In the genomic region with DNA sequence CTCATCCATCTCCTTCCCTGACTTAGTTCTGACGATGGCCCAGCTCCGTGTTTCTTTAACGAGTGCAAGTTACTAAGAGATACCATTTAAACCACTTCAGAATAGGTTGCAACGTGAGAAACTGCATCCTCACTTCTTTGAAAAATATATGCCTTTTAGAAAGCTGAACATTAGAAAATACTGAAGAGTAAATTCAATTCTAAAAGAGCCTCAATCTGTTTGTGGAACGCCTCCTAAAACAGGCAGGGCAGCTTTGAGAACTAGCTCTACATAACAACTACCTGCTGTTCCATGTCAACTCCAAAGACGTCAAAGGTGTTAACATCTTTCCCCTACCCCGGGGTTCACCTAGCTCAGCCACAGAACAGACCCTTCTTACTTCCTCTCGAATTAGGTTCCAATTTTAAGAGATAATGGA, we compare ENCODE assay signal across 8 cellular contexts. TPM values are rescaled to one million over a fixed set of nuclear protein-coding genes. Genes with fewer than 3 reads are reported as not detected.
DNase-seq lines count a peak whose midpoint lies in the region; ATAC-seq and TF ChIP-seq lines count a peak whose summit lies in the region.

No MANE protein-coding gene starts in this region.

- H3K27me3 ChIP-seq in layer of hippocampus (ENCODE audit: control insufficient read depth, insufficient read depth, low read length) (no peaks in the 10 kb centered on the region), thoracic aorta (replicated peaks; ENCODE audit: insufficient read depth) (no peaks in the 10 kb centered on the region)

- ATAC-seq in thoracic aorta (ENCODE audit: insufficient number of reproducible peaks, low FRiP score, low read depth) (no peak), GM21825 (IDR thresholded peaks at IDR 0.05; ENCODE audit: unreplicated experiment) (no peak), HG02588 (IDR thresholded peaks at IDR 0.05; ENCODE audit: unreplicated experiment) (no peak)

- peaks cover 34% of the 10 kb centered on the region for H3K4me1 Mint-ChIP-seq in activated T-cell treated with anti-CD3 and anti-CD28 coated beads, Interleukin-2, amount 50 U/mL, for 24 hours (ENCODE audit: low read depth)

- peak overlapping the region; percentile 47 for H3K4me3 Mint-ChIP-seq in activated T-cell treated with anti-CD3 and anti-CD28 coated beads, Interleukin-2, amount 50 U/mL, for 24 hours

- H3K4me1 ChIP-seq in thoracic aorta (ENCODE audit: control insufficient read depth in 1 of 2, low read depth in 2 of 2) = peaks cover 3 to 35% of the 10 kb centered on the region in 2 donors

- H3K27ac ChIP-seq in angular gyrus (ENCODE audit: low read depth, low read length) (peak overlapping the region; percentile 95), layer of hippocampus (ENCODE audit: low read depth, low read length) (peak overlapping the region; percentile 95), thoracic aorta (peak overlapping the region; percentile 95 to 99)

- H3K9me3 ChIP-seq in thoracic aorta = no peaks in the 10 kb centered on the region

- no peak overlapping the region for H3K27ac Mint-ChIP-seq in activated T-cell treated with anti-CD3 and anti-CD28 coated beads, Interleukin-2, amount 50 U/mL, for 24 hours

- H3K36me3 Mint-ChIP-seq in activated T-cell treated with anti-CD3 and anti-CD28 coated beads, Interleukin-2, amount 50 U/mL, for 24 hours (ENCODE audit: low read depth) = no peaks in the 10 kb centered on the region

- no peaks in the 10 kb centered on the region for H3K9me3 Mint-ChIP-seq in activated T-cell treated with anti-CD3 and anti-CD28 coated beads, Interleukin-2, amount 50 U/mL, for 24 hours

- no peaks in the 10 kb centered on the region for H3K36me3 ChIP-seq in thoracic aorta

- H3K4me3 ChIP-seq in thoracic aorta = peak overlapping the region; percentile 91

- no peak for DNase-seq in activated T-cell treated with anti-CD3 and anti-CD28 coated beads, Interleukin-2, amount 50 U/mL, for 24 hours
- DNase-seq in activated T-cell treated with anti-CD3 and anti-CD28 coated beads, Interleukin-2, amount 50 U/mL, for 1 hour = no peak
- no peak for DNase-seq in thoracic aorta (ENCODE audit: low spot score)
- DNase-seq in stimulated activated naive CD4-positive, alpha-beta T cell (lab: John Stamatoyannopoulos, UW) = no peak

- TF ChIP-seq CTCF in thoracic aorta (IDR thresholded peaks at IDR 0.05) = no peak

- peaks cover 84% of the 10 kb centered on the region for H3K27me3 Mint-ChIP-seq in activated T-cell treated with anti-CD3 and anti-CD28 coated beads, Interleukin-2, amount 50 U/mL, for 24 hours

RNA-seq across cellular contexts. Expression of a gene that starts 3.5 kb away (rescaled TPM):
- 10 to 100 TPM in 1 of 2 donors, 1 to 10 TPM in 1; 7.5 to 29.8 TPM for total RNA-seq in thoracic aorta
